In the genomic region with DNA sequence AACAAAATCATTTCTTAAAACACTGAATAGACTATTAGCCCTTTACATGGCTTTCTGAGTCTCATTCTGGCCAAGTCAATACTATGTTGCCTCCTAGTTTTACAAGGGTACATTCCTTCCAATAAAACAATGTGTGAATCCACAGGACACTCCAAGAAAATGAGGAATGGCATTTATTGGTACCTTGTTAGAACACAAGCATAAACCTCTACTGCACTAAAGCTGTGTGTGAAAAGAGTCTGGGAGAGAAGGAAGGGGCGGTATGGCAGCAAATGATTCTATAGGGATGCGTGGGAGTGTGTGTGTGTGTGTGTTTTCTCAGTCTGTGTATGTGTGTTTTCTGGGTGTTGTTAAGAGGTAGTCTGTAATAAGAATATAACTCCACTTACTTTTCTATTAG, we compare ENCODE assay signal across 1 cellular context.
A peak's percentile ranks its signal among the peaks of the same experiment; 100 is the strongest.
TF ChIP-seq lines count a peak whose summit lies in the region.

No MANE protein-coding gene starts in this region.

TF ChIP-seq in HEK293, 187 proteins besides CTCF, POLR2A, EP300 and RAD21:
- TF ChIP-seq ZNF112 (tag by site-specific recombination; IDR thresholded peaks at IDR 0.05) (no peak), ZNF341 (tag by site-specific recombination; IDR thresholded peaks at IDR 0.05; ENCODE audit: low read depth) (no peak), ZNF157 (tag by site-specific recombination; IDR thresholded peaks at IDR 0.05) (no peak), ZBTB6 (tag by site-specific recombination; IDR thresholded peaks at IDR 0.05) (no peak), REPIN1 (tag by site-specific recombination; IDR thresholded peaks at IDR 0.05; ENCODE audit: low read depth) (no peak), ZNF138 (tag by site-specific recombination; IDR thresholded peaks at IDR 0.05; ENCODE audit: borderline replicate concordance) (no peak), PRDM4 (tag by site-specific recombination; IDR thresholded peaks at IDR 0.05) (no peak), PRDM1 (tag by site-specific recombination; IDR thresholded peaks at IDR 0.05) (no peak), TCF7L2 (IDR thresholded peaks at IDR 0.05; ENCODE audit: borderline replicate concordance, low read depth, low read length) (no peak), ZFHX2 (tag by site-specific recombination; conservative IDR thresholded peaks at IDR 0.05) (peak; percentile 81), GFI1B (tag by site-specific recombination; IDR thresholded peaks at IDR 0.05) (no peak), EGR2 (tag by site-specific recombination; IDR thresholded peaks at IDR 0.05; ENCODE audit: low read depth) (peak; percentile 48; the same call in 1 of the 2 replicates), ZNF664 (tag by site-specific recombination; IDR thresholded peaks at IDR 0.05) (no peak), PATZ1 (tag by site-specific recombination; IDR thresholded peaks at IDR 0.05) (no peak)
- TF ChIP-seq, protein P1, sequence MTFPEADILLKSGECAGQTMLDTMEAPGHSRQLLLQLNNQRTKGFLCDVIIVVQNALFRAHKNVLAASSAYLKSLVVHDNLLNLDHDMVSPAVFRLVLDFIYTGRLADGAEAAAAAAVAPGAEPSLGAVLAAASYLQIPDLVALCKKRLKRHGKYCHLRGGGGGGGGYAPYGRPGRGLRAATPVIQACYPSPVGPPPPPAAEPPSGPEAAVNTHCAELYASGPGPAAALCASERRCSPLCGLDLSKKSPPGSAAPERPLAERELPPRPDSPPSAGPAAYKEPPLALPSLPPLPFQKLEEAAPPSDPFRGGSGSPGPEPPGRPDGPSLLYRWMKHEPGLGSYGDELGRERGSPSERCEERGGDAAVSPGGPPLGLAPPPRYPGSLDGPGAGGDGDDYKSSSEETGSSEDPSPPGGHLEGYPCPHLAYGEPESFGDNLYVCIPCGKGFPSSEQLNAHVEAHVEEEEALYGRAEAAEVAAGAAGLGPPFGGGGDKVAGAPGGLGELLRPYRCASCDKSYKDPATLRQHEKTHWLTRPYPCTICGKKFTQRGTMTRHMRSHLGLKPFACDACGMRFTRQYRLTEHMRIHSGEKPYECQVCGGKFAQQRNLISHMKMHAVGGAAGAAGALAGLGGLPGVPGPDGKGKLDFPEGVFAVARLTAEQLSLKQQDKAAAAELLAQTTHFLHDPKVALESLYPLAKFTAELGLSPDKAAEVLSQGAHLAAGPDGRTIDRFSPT (tag by site-specific recombination; IDR thresholded peaks at IDR 0.05), result no peak
- TF ChIP-seq, protein P2, sequence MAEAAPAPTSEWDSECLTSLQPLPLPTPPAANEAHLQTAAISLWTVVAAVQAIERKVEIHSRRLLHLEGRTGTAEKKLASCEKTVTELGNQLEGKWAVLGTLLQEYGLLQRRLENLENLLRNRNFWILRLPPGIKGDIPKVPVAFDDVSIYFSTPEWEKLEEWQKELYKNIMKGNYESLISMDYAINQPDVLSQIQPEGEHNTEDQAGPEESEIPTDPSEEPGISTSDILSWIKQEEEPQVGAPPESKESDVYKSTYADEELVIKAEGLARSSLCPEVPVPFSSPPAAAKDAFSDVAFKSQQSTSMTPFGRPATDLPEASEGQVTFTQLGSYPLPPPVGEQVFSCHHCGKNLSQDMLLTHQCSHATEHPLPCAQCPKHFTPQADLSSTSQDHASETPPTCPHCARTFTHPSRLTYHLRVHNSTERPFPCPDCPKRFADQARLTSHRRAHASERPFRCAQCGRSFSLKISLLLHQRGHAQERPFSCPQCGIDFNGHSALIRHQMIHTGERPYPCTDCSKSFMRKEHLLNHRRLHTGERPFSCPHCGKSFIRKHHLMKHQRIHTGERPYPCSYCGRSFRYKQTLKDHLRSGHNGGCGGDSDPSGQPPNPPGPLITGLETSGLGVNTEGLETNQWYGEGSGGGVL (tag by site-specific recombination; IDR thresholded peaks at IDR 0.05), result no peak
